8 cellular contexts compared by ENCODE assay signal in the genomic region with DNA sequence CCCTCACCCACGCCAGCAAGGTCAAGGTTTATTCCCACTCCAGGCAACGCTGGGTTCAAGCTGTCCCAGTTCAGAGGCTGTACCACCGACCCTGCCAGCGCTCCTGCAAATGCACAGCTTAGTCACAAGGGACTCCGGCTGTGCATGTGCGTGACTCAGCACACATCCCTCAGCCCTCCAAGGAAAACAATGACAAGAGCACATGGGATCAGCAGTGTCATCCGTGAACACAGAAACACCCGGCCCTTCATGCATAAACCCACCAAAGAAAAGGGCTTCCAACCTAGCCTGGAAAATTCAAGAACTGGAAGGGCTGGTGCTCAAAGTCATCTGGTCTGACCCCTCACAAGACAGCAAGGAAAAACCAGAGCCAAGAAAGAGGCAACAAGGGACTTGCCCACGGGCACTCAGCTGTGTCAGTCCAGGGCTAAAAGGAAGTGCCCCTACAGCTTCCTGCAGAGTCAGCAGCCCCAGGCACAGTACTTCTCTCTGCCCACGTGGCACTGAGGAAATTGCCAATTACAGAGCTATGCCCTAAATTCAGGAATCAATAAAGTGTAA.
DNase-seq lines count a peak whose midpoint lies in the region; ATAC-seq lines count a peak whose summit lies in the region.

No MANE protein-coding gene starts in this region.

- ATAC-seq in HG03520 (IDR thresholded peaks at IDR 0.05; ENCODE audit: unreplicated experiment), result no peak
- no peak for ATAC-seq in HG02973 (IDR thresholded peaks at IDR 0.05; ENCODE audit: unreplicated experiment)
- ATAC-seq in HG03025 (IDR thresholded peaks at IDR 0.05; ENCODE audit: low FRiP score, unreplicated experiment), result no peak

- DNase-seq in A172 (ENCODE audit: low spot score), result peak; percentile 86
- DNase-seq in HK-2 (ENCODE audit: unreplicated experiment), result peak; percentile 82
- peak; percentile 86 for DNase-seq in astrocyte of the hippocampus (ENCODE audit: low read depth, low spot score)
- peak; percentile 38 for DNase-seq in kidney glomerular epithelial cell (lab: John Stamatoyannopoulos, UW)
- DNase-seq in NCI-H187 treated with DMSO at 0.1 percent for 48 hours (lab: John Stamatoyannopoulos, UW), result no peak
